1 cellular context compared by ENCODE assay signal in genomic region chr14:39233680-39234326, GRCh38.
TF ChIP-seq lines count a peak whose summit lies in the region.

MIA2 (plus strand) TSS chr14:39233915; CDS start chr14:39234115, 200 bp downstream.

TF ChIP-seq in H1, 55 proteins besides CTCF, POLR2A, EP300 and RAD21 (continued from another document):
- TF ChIP-seq CHD7 (IDR thresholded peaks at IDR 0.05; ENCODE audit: insufficient replicate concordance, low read length) (no peak), CREB1 (IDR thresholded peaks at IDR 0.05) (no peak), CHD1 (IDR thresholded peaks at IDR 0.05; ENCODE audit: low read depth, low read length) (no peak), SUZ12 (IDR thresholded peaks at IDR 0.05; ENCODE audit: low read length) (no peak), GTF2F1 (IDR thresholded peaks at IDR 0.05; ENCODE audit: borderline replicate concordance, low read depth, low read length) (no peak), JUN (IDR thresholded peaks at IDR 0.05; ENCODE audit: low read depth, low read length) (no peak), PHF8 (conservative IDR thresholded peaks at IDR 0.05; ENCODE audit: low read depth, low read length) (no peak), BRCA1 (IDR thresholded peaks at IDR 0.05; ENCODE audit: low read depth, low read length) (no peak), TAF7 (optimal IDR thresholded peaks at IDR 0.05; ENCODE audit: borderline replicate concordance, low read depth, low read length) (no peak), MAFK (IDR thresholded peaks at IDR 0.05; ENCODE audit: low read depth, low read length) (no peak), SP4 (IDR thresholded peaks at IDR 0.05; ENCODE audit: low read length) (no peak), POLR2AphosphoS5 (IDR thresholded peaks at IDR 0.05; ENCODE audit: low read depth, low read length) (no peak)
